In the genomic region with DNA sequence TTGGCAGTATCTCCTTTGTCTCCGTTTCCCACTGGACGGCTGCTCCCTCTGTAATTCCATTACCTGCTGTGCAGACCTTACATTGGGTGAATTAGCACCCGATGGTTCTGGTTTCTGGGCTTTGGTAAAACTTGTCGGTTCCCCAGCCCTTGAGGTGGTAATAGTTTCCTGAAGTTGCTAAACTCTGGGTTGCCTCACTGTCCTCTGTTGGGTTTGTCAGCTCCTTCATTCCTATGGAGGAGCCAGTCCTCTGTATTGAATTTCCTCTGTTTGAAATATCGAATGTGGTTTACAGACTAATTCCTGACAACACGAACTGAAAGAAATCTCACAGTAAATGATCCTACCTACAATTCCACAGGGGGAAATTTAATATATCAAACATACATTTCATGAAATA, we compare ENCODE assay signal across 10 cellular contexts.
"Had no signal": no experiment of that assay in that cellular context is flagged by ENCODE, and none has a peak within 500 bp of the region (broad histone marks: within the 10 kb centered on the region; RNA-seq: fewer than 3 reads in every experiment).

No MANE protein-coding gene starts in this region.

- H3K9me3 ChIP-seq: HAP-1 had no signal

- H3K4me3 ChIP-seq: GM23248, GM23338, HAP-1 had no signal

- H3K4me2 ChIP-seq: GM23338 had no signal

- H3K4me3 Mint-ChIP-seq: GM23338, H9, HFFc6 had no signal

- FAIRE-seq: H54 had no signal

- H3K9ac ChIP-seq: GM23248 had no signal

- H3K36me3 ChIP-seq: HAP-1 had no signal

- H3K4me1 ChIP-seq: HAP-1 had no signal

- H3K9me3 Mint-ChIP-seq: GM23338, HFFc6 had no signal

- H3K27ac Mint-ChIP-seq: GM23338, H9, HFFc6 had no signal

- H3K27ac ChIP-seq: GM23248 had no signal

- DNase-seq: GM23248, GOT3, H7, H9, HCEC 1CT, HFFc6 had no signal

- H2AFZ ChIP-seq: GM23248, GM23338 had no signal

- ATAC-seq: GM23338, HCT116 had no signal
